ENCODE assay signal across 8 cellular contexts in genomic region chr15:68228143-68228970, GRCh38. TPM values are rescaled to one million over a fixed set of nuclear protein-coding genes. Genes with fewer than 3 reads are reported as not detected.
DNase-seq lines count a peak whose midpoint lies in the region; ATAC-seq, FAIRE-seq and TF ChIP-seq lines count a peak whose summit lies in the region.

No MANE protein-coding gene starts in this region.

- H3K4me2 ChIP-seq in neural cell (ENCODE audit: low read length): peak overlapping the region; percentile 73

- H3K9ac ChIP-seq in neural cell (ENCODE audit: low read length): peak overlapping the region; percentile 72

- TF ChIP-seq CTCF in epithelial cell of esophagus (IDR thresholded peaks at IDR 0.05; ENCODE audit: insufficient read depth, low read depth, low read length, missing control alignments) (no peak), neural cell (IDR thresholded peaks at IDR 0.05; ENCODE audit: poor library complexity, severe bottlenecking) (no peak)

- H3K27me3 ChIP-seq in neural cell (ENCODE audit: insufficient read depth, low read depth, low read length): no peaks in the 10 kb centered on the region

- H3K27ac Mint-ChIP-seq in activated T-cell treated with anti-CD3 and anti-CD28 coated beads, Interleukin-2, amount 50 U/mL, for 24 hours: peak overlapping the region; percentile 91

- TF ChIP-seq RAD21 in neural cell (conservative IDR thresholded peaks at IDR 0.05): no peak

- DNase-seq in activated T-cell treated with anti-CD3 and anti-CD28 coated beads, Interleukin-2, amount 50 U/mL, for 24 hours: no peak
- DNase-seq in activated T-cell treated with anti-CD3 and anti-CD28 coated beads, Interleukin-2, amount 50 U/mL, for 48 hours: no peak
- DNase-seq in RPMI8226 (peak; percentile 57), epithelial cell of esophagus (ENCODE audit: low read depth) (peak; percentile 18), HTR-8/SVneo (ENCODE audit: insufficient read length, low spot score) (no peak)

- H4K20me1 ChIP-seq in neural cell (ENCODE audit: insufficient read depth): no peaks in the 10 kb centered on the region

- H3K36me3 ChIP-seq in neural cell (ENCODE audit: insufficient read depth, low read length): no peaks in the 10 kb centered on the region

- ATAC-seq in HG03378 (IDR thresholded peaks at IDR 0.05; ENCODE audit: unreplicated experiment) (no peak), GM21360 (IDR thresholded peaks at IDR 0.05; ENCODE audit: unreplicated experiment) (no peak)

- no peak for TF ChIP-seq EP300 in neural cell (conservative IDR thresholded peaks at IDR 0.05; ENCODE audit: poor library complexity, severe bottlenecking)

- no peaks in the 10 kb centered on the region for H3F3A ChIP-seq in neural cell (ENCODE audit: insufficient read depth, low read length, poor library complexity, severe bottlenecking)

- H3K36me3 Mint-ChIP-seq in activated T-cell treated with anti-CD3 and anti-CD28 coated beads, Interleukin-2, amount 50 U/mL, for 24 hours (ENCODE audit: low read depth): peaks cover 47% of the 10 kb centered on the region

- H3K4me3 Mint-ChIP-seq in activated T-cell treated with anti-CD3 and anti-CD28 coated beads, Interleukin-2, amount 50 U/mL, for 24 hours: peak overlapping the region; percentile 98

- H3K9me2 ChIP-seq in neural cell (ENCODE audit: insufficient read depth, low read length): no peaks in the 10 kb centered on the region

- H3K9me3 Mint-ChIP-seq in activated T-cell treated with anti-CD3 and anti-CD28 coated beads, Interleukin-2, amount 50 U/mL, for 24 hours: no peaks in the 10 kb centered on the region

- H3K4me3 ChIP-seq in epithelial cell of esophagus (ENCODE audit: low read length): peak overlapping the region; percentile 83
- H3K4me3 ChIP-seq in neural cell (ENCODE audit: low read length): peak overlapping the region; percentile 85

- no peaks in the 10 kb centered on the region for H3K79me2 ChIP-seq in neural cell (replicated peaks; ENCODE audit: insufficient read depth, low read length)

- no peak for FAIRE-seq in HTR-8/SVneo (lab: Jason Lieb, UNC)

- H3K4me1 Mint-ChIP-seq in activated T-cell treated with anti-CD3 and anti-CD28 coated beads, Interleukin-2, amount 50 U/mL, for 24 hours (ENCODE audit: low read depth): peaks cover 47% of the 10 kb centered on the region

- no peaks in the 10 kb centered on the region for H3K9me3 ChIP-seq in neural cell (ENCODE audit: low read length)

- no peak overlapping the region for H3K27ac ChIP-seq in neural cell (ENCODE audit: low read length)

- H3K27me3 Mint-ChIP-seq in activated T-cell treated with anti-CD3 and anti-CD28 coated beads, Interleukin-2, amount 50 U/mL, for 24 hours: no peaks in the 10 kb centered on the region

- H2AFZ ChIP-seq in neural cell (ENCODE audit: low read depth, low read length): peak overlapping the region; percentile 27

TF ChIP-seq in neural cell, 6 proteins besides CTCF, POLR2A, EP300 and RAD21:
- TF ChIP-seq TAF1 (IDR thresholded peaks at IDR 0.05; ENCODE audit: low read depth) (no peak), EZH2 (IDR thresholded peaks at IDR 0.05; ENCODE audit: borderline replicate concordance, insufficient read depth, low read length, poor library complexity, severe bottlenecking) (no peak)

RNA-seq across cellular contexts. Expression of gene CLN6, which starts 1.2 kb away (rescaled TPM):
- 4.2 and 4.9 TPM in 2 replicates for polyA plus RNA-seq in neural cell
- polyA minus RNA-seq in neural cell: 3.5 and 6.1 TPM in 2 replicates

RNA-seq across cellular contexts. Expression of gene CALML4, which starts 23.2 kb away (rescaled TPM):
- polyA plus RNA-seq in neural cell: 0.43 and 0.82 TPM in 2 replicates
- polyA minus RNA-seq in neural cell: 0.97 and 2.1 TPM in 2 replicates

RNA-seq across cellular contexts. Expression of gene FEM1B, which starts 49.2 kb away (rescaled TPM):
- 51.1 and 58.0 TPM in 2 replicates for polyA plus RNA-seq in neural cell
- polyA minus RNA-seq in neural cell: 191 and 204 TPM in 2 replicates

Comparison
In these comparisons a context has a peak if more than half of its experiments do, and no peak if none do; other contexts are left out.
1. DNase-seq: peak in RPMI8226 (single experiment) and epithelial cell of esophagus (single experiment); none in activated T-cell treated with anti-CD3 and anti-CD28 coated beads, Interleukin-2, amount 50 U/mL, for 24 hours (single experiment), activated T-cell treated with anti-CD3 and anti-CD28 coated beads, Interleukin-2, amount 50 U/mL, for 48 hours (0 of 2) and HTR-8/SVneo (single experiment).